ENCODE assay signal across 1 cellular context in the genomic region with DNA sequence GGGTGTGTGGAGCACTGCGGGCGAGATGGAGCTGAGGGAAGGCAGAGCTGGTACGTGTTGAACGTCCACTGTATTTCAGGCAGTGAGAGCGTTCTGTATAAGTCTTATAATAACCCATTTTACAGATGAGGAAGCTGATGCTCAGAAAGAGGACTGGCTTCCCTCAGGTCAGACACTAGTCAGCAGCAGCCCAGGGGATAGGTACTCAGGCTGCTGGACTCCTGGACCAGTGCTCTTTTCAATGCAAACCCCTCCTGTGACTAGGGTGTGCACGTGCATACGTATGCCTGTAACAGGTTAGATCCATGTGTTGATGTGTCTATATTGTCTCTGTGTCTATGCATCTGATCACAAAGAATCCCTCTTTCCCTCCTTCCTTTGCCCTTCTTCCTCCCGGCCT.
TF ChIP-seq lines count a peak whose summit lies in the region.

No MANE protein-coding gene starts in this region.

TF ChIP-seq in H1, 55 proteins besides CTCF, POLR2A, EP300 and RAD21:
- TF ChIP-seq EZH2 (IDR thresholded peaks at IDR 0.05; ENCODE audit: low read depth, low read length, severe bottlenecking): no peak
- no peak for TF ChIP-seq CBX8 (IDR thresholded peaks at IDR 0.05; ENCODE audit: borderline replicate concordance, low read depth, low read length)
- TF ChIP-seq, protein P1, sequence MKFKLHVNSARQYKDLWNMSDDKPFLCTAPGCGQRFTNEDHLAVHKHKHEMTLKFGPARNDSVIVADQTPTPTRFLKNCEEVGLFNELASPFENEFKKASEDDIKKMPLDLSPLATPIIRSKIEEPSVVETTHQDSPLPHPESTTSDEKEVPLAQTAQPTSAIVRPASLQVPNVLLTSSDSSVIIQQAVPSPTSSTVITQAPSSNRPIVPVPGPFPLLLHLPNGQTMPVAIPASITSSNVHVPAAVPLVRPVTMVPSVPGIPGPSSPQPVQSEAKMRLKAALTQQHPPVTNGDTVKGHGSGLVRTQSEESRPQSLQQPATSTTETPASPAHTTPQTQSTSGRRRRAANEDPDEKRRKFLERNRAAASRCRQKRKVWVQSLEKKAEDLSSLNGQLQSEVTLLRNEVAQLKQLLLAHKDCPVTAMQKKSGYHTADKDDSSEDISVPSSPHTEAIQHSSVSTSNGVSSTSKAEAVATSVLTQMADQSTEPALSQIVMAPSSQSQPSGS (IDR thresholded peaks at IDR 0.05; ENCODE audit: low read length): no peak
- no peak for TF ChIP-seq SIN3A (conservative IDR thresholded peaks at IDR 0.05 in 1 of 2, IDR thresholded peaks at IDR 0.05 in 1 of 2; ENCODE audit: low read depth in 1 of 2, low read length in 2 of 2)
- TF ChIP-seq, protein P2, sequence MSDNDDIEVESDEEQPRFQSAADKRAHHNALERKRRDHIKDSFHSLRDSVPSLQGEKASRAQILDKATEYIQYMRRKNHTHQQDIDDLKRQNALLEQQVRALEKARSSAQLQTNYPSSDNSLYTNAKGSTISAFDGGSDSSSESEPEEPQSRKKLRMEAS (IDR thresholded peaks at IDR 0.05): no peak
- TF ChIP-seq PHF8 (conservative IDR thresholded peaks at IDR 0.05; ENCODE audit: low read depth, low read length): no peak
- no peak for TF ChIP-seq KDM4A (IDR thresholded peaks at IDR 0.05; ENCODE audit: low read depth, low read length, severe bottlenecking)
- no peak for TF ChIP-seq TAF1 (IDR thresholded peaks at IDR 0.05; ENCODE audit: low read depth, low read length)
- no peak for TF ChIP-seq CBX5 (IDR thresholded peaks at IDR 0.05; ENCODE audit: low read depth, low read length)
TF ChIP-seq in H1: peak in this region for 0.
